In the genomic region with DNA sequence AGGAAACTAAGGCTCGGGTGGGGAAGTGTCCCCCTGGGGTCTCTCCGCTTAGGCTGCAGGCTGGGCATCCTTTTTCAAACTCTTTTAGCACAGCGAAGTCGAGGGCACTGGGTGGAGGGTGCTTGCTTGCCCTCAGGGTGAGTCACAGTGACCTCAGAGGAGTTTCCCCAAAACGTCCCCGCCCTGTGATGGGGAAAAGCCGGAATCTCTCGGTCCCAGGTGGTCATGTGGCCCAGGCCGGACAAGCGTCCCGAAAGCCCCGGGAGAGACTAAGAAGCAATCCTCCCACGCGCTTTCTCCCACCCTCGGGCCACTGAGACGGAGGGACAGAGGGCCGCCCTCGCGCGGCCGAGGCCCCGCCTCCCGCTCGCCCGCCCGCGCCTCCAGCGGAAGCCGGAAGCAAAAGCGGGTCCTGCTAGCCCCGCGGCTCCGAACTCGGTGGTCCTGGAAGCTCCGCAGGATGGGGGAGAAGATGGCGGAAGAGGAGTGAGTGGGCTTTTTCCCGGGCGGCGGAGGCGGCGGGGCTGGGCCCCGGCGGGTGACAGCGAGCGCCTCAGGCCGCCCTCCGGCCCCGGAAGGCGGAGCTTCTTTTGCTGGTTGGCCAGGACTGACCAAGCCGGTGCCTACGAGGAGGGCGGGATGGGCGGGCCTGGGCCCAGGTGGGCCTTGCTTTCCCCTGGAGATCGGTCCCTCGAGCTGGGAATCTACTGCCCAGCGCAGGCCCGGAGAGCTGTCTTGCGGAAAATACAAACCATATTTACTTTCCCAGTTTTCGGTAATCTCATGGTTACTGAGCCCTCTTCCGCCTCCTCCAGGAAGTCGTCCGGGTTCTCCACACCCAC, we compare ENCODE assay signal across 8 cellular contexts.
A peak's percentile ranks its signal among the peaks of the same experiment; 100 is the strongest.
DNase-seq lines count a peak whose midpoint lies in the region; ATAC-seq and TF ChIP-seq lines count a peak whose summit lies in the region.

A gene with protein sequence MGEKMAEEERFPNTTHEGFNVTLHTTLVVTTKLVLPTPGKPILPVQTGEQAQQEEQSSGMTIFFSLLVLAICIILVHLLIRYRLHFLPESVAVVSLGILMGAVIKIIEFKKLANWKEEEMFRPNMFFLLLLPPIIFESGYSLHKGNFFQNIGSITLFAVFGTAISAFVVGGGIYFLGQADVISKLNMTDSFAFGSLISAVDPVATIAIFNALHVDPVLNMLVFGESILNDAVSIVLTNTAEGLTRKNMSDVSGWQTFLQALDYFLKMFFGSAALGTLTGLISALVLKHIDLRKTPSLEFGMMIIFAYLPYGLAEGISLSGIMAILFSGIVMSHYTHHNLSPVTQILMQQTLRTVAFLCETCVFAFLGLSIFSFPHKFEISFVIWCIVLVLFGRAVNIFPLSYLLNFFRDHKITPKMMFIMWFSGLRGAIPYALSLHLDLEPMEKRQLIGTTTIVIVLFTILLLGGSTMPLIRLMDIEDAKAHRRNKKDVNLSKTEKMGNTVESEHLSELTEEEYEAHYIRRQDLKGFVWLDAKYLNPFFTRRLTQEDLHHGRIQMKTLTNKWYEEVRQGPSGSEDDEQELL (plus strand): TSS at position 366 of the 842 bp plus-strand sequence. CDS start 95 bp downstream, at position 461.

- H3K9ac ChIP-seq in mucosa of rectum (ENCODE audit: low read depth in 1 of 2, low read length in 2 of 2): peak within 1 kb of the TSS; percentile 74 to 92

- peak; percentile 69 for DNase-seq in DMS 273 treated with DMSO at 0.1 percent for 48 hours (lab: John Stamatoyannopoulos, UW)
- DNase-seq in HuH-7.5 (ENCODE audit: low spot score): peak; percentile 82
- peak; percentile 88 for DNase-seq in OCI-M2 (lab: John Stamatoyannopoulos, UW; ENCODE audit: unreplicated experiment)
- peak; percentile 82 for DNase-seq in activated T-cell treated with anti-CD3 and anti-CD28 coated beads for 48 hours (ENCODE audit: low read depth)
- DNase-seq in erythroblast (lab: John Stamatoyannopoulos, UW): peak; percentile 87 to 92
- peak; percentile 65 to 82 for DNase-seq in stimulated activated CD8-positive, alpha-beta memory T cell treated with anti-CD3 and anti-CD28 coated beads, Interleukin-4, amount 100 ng/mL, for 4 hours (ENCODE audit: low read depth in 2 of 2, low spot score in 1 of 2)

- H3K36me3 ChIP-seq in mucosa of rectum (ENCODE audit: control insufficient read depth in 2 of 2, insufficient read depth in 2 of 2, low read length in 2 of 2): peaks cover 8 to 12% of the 10 kb centered on the region in 2 donors

- ATAC-seq in GM21526 (IDR thresholded peaks at IDR 0.05; ENCODE audit: low FRiP score, unreplicated experiment): peak; percentile 70

- no peaks in the 10 kb centered on the region for H3K9me3 ChIP-seq in mucosa of rectum (ENCODE audit: control insufficient read depth in 2 of 2, low read length in 2 of 2)

- peaks cover 17 to 21% of the 10 kb centered on the region in 2 donors for H3K4me1 ChIP-seq in mucosa of rectum (ENCODE audit: control insufficient read depth in 2 of 2, insufficient read depth in 2 of 2, low read length in 2 of 2)

- peak within 1 kb of the TSS; percentile 80 to 84 for H3K4me3 ChIP-seq in mucosa of rectum (ENCODE audit: low read length in 2 of 2)

- TF ChIP-seq POLR2A in erythroblast (IDR thresholded peaks at IDR 0.05; ENCODE audit: low read length): peak; percentile 77

- peak within 1 kb of the TSS; percentile 89 to 93 for H3K27ac ChIP-seq in mucosa of rectum (ENCODE audit: low read depth in 2 of 2, low read length in 2 of 2)

- H3K27me3 ChIP-seq in mucosa of rectum (ENCODE audit: control insufficient read depth in 2 of 2, insufficient read depth in 2 of 2, low read length in 2 of 2): no peaks in the 10 kb centered on the region

Comparison
In these comparisons a context has a peak if more than half of its experiments do, and no peak if none do; other contexts are left out.
1. Peak in every context shown above with its lines: DNase-seq, ATAC-seq, H3K4me3 ChIP-seq and H3K27ac ChIP-seq.